In the genomic region with DNA sequence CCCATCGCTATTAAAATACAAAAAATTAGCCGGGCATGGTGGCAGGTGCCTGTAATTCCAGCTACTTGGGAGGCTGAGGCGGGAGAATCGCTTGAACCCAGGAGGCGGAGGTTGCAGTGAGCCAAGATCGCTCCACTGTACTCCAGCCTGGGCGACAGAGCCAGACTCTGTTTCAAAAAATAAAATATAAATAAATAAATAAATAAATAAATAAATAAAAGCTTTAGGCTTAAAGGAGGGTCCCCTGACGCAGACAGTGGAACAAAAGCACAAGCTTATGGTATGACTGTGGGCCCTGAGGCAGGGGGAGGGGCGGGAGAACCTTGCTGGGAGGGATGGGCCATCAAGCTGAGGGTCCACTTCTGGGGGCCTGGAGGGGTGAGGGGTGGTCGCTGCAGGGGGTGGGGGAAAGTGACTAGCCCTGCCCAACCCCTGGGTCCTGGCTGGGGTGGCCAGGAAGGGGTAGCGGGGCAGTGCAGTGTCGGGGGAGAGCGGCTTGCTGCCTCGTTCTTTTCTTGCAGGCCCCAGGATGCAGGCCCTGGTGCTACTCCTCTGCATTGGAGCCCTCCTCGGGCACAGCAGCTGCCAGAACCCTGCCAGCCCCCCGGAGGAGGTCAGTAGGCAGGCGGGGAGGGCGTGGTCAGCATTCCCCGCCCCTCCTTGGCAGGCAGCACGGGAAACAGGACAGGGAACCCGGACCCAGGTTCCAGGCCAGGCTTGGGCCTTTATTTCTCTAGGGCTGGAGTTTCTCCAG, we compare ENCODE assay signal across 23 cellular contexts. TPM values are rescaled to one million over a fixed set of nuclear protein-coding genes. Genes with fewer than 3 reads are reported as not detected.
A peak's percentile ranks its signal among the peaks of the same experiment; 100 is the strongest.
DNase-seq lines count a peak whose midpoint lies in the region; ATAC-seq, FAIRE-seq and TF ChIP-seq lines count a peak whose summit lies in the region.
"Had no signal": no experiment of that assay in that cellular context is flagged by ENCODE, and none has a peak within 500 bp of the region (broad histone marks: within the 10 kb centered on the region; RNA-seq: fewer than 3 reads in every experiment).

No MANE protein-coding gene starts in this region.

- no peak for TF ChIP-seq POLR2A in endothelial cell of umbilical vein (IDR thresholded peaks at IDR 0.05; ENCODE audit: low read depth, low read length)
- no peak for TF ChIP-seq POLR2A in right lobe of liver (IDR thresholded peaks at IDR 0.05)
- TF ChIP-seq POLR2A in testis (IDR thresholded peaks at IDR 0.05) = no peak

- dilution Hi-C loops in endothelial cell of umbilical vein (cut with MboI; ENCODE audit: extremely low pct_ligation_motif_present, low sequenced_read_pairs) = no loop called here

- peaks cover 4% of the 10 kb centered on the region for H3K4me1 ChIP-seq in endothelial cell of umbilical vein (ENCODE audit: control insufficient read depth, extremely low read depth, insufficient read depth, low read length)
- peaks cover 0 to 38% (median 15%) of the 10 kb centered on the region in 4 donors for H3K4me1 ChIP-seq in right lobe of liver
- H3K4me1 ChIP-seq in testis = peaks cover 44% of the 10 kb centered on the region

- WGBS in right lobe of liver (ENCODE audit: insufficient coverage, low coverage, low lambda C conversion rate, missing lambda C conversion rate) = 99% methylated on average over 9 of the region's 21 CpGs
- WGBS in testis, 2 donors = 69 to 82% methylated on average over 9 to 21 of the region's 21 CpGs

- H3K9me1 ChIP-seq in endothelial cell of umbilical vein (replicated peaks; ENCODE audit: control insufficient read depth, extremely low read depth, insufficient read depth, low read length) = no peaks in the 10 kb centered on the region

- peak; percentile 23 for DNase-seq in NCI-H2227 (lab: John Stamatoyannopoulos, UW; ENCODE audit: unreplicated experiment)
- DNase-seq in NCI-H2227 treated with DMSO at 0.1 percent for 48 hours (lab: John Stamatoyannopoulos, UW) = no peak
- no peak for DNase-seq in endothelial cell of umbilical vein (ENCODE audit: low read depth, low spot score)
- peak; percentile 60 to 79 (median 68) for DNase-seq in right lobe of liver
- DNase-seq in testis = peak; percentile 83
- no peak for DNase-seq in NCI-H1092 treated with DMSO at 0.1 percent for 48 hours (lab: John Stamatoyannopoulos, UW)
- DNase-seq in A172 (ENCODE audit: low spot score) = no peak
- no peak for DNase-seq in hepatic stellate cell (ENCODE audit: low spot score)
- DNase-seq: 8988T; activated CD4-positive, alpha-beta T cell treated with anti-CD3 and anti-CD28 coated beads for 36 hours; activated CD8-positive, alpha-beta memory T cell treated with anti-CD3 and anti-CD28 coated beads, Interleukin-2, amount 10 ng/mL, durations not matched to agents 7 days and 5 days; brain microvascular endothelial cell; C1 segment of cervical spinal cord; cortex of kidney; foreskin keratinocyte; GDM1; GOT3; NCI-H1694 treated with DMSO at 0.1 percent for 48 hours; NCI-H345; stimulated activated naive CD4-positive, alpha-beta T cell had no signal

- intact Hi-C loops in endothelial cell of umbilical vein (cut with micrococcal nuclease) (no loop called here), right lobe of liver (cut with DNase I) (no loop called here), testis (cut with DNase I; ENCODE audit: low total_unique reads) (loop anchor here (5.0 kb wide), 1 partner anchor 34 kb away; no protein-coding TSS in a partner anchor)

- H3K27me3 ChIP-seq in endothelial cell of umbilical vein (ENCODE audit: control insufficient read depth in 2 of 2, insufficient read depth in 2 of 2, low read length in 2 of 2) (no peaks in the 10 kb centered on the region), right lobe of liver (no peaks in the 10 kb centered on the region), testis (no peaks in the 10 kb centered on the region)
- H3K27me3 ChIP-seq: brain microvascular endothelial cell, foreskin keratinocyte, neural progenitor cell had no signal

- H4K20me1 ChIP-seq in endothelial cell of umbilical vein (replicated peaks; ENCODE audit: control insufficient read depth, extremely low read depth, insufficient read depth, low read length) = no peaks in the 10 kb centered on the region

- H3K36me3 ChIP-seq in endothelial cell of umbilical vein (ENCODE audit: control insufficient read depth in 2 of 2, extremely low read depth in 1 of 2, insufficient read depth in 2 of 2, low read length in 2 of 2) (no peaks in the 10 kb centered on the region), right lobe of liver (peaks cover 0 to 37% (median 15%) of the 10 kb centered on the region in 4 donors), testis (ENCODE audit: low read depth, missing control alignments) (no peaks in the 10 kb centered on the region)
- H3K36me3 ChIP-seq: brain microvascular endothelial cell, neural progenitor cell had no signal

- TF ChIP-seq CTCF in endothelial cell of umbilical vein (IDR thresholded peaks at IDR 0.05; ENCODE audit: extremely low read depth in 1 of 2, insufficient read depth in 1 of 2, low read depth in 1 of 2, low read length in 2 of 2) (no peak), right lobe of liver (IDR thresholded peaks at IDR 0.05) (no peak), testis (IDR thresholded peaks at IDR 0.05) (no peak)

- no peak overlapping the region for H3K9ac ChIP-seq in endothelial cell of umbilical vein (replicated peaks; ENCODE audit: extremely low read depth, insufficient read depth, low read length)
- H3K9ac ChIP-seq: neural progenitor cell had no signal

- H3K27ac ChIP-seq in endothelial cell of umbilical vein (ENCODE audit: insufficient read depth, low read depth, low read length) (no peak overlapping the region), right lobe of liver (no peak overlapping the region), testis (peak overlapping the region; percentile 60 to 93)
- H3K27ac ChIP-seq: brain microvascular endothelial cell, foreskin keratinocyte, neural progenitor cell had no signal

- H3K4me2 ChIP-seq in endothelial cell of umbilical vein (ENCODE audit: insufficient read depth, low read length) = no peak overlapping the region
- H3K4me2 ChIP-seq: neural progenitor cell had no signal

- POLR2A ChIA-PET in endothelial cell of umbilical vein (lab: Charles Lee) = interaction anchor here (0.6 to 1.5 kb wide), 3 partner anchors 50 to 79 kb away, joined by 4 to 7 read pairs (median 5); no protein-coding TSS in a partner anchor

- no TSS peak for BruUV-seq in endothelial cell of umbilical vein (replicated peaks; lab: Mats Ljungman, UMichigan)

- H3K4me3 ChIP-seq in endothelial cell of umbilical vein (replicated peaks in 1 of 3; ENCODE audit: insufficient read depth in 1 of 3, low read depth in 1 of 3, low read length in 3 of 3) (no peak overlapping the region), right lobe of liver (no peak overlapping the region), testis (no peak overlapping the region)
- H3K4me3 ChIP-seq: neural progenitor cell had no signal

- H3K9me3 ChIP-seq in endothelial cell of umbilical vein (replicated peaks; ENCODE audit: control insufficient read depth, insufficient read depth, low read length) = no peaks in the 10 kb centered on the region
- no peaks in the 10 kb centered on the region for H3K9me3 ChIP-seq in right lobe of liver
- H3K9me3 ChIP-seq in testis = no peaks in the 10 kb centered on the region

- CTCF ChIA-PET in endothelial cell of umbilical vein (lab: Charles Lee) = interaction anchor here (0.6 to 2.4 kb wide), 2 partner anchors 13 to 43 kb away, joined by 3 to 8 read pairs; no protein-coding TSS in a partner anchor

- no peak for FAIRE-seq in endothelial cell of umbilical vein (lab: Jason Lieb, UNC)
- FAIRE-seq: D721Med had no signal

- no peaks in the 10 kb centered on the region for H3K79me2 ChIP-seq in endothelial cell of umbilical vein (ENCODE audit: control insufficient read depth, insufficient read depth, low read length)

- H2AFZ ChIP-seq in endothelial cell of umbilical vein (ENCODE audit: low read depth, low read length) = peak overlapping the region; percentile 38
- H2AFZ ChIP-seq: neural progenitor cell had no signal

- peak in 1 of 4 donors; percentile 7 for ATAC-seq in right lobe of liver
- ATAC-seq: activated CD4-positive, alpha-beta T cell treated with anti-CD3 and anti-CD28 coated beads for 36 hours; activated CD8-positive, alpha-beta memory T cell treated with anti-CD3 and anti-CD28 coated beads, Interleukin-2, amount 10 ng/mL, durations not matched to agents 7 days and 5 days; foreskin keratinocyte had no signal

RNA-seq across cellular contexts. Expression of a gene that starts 4.7 kb away (rescaled TPM):
- not detected in 2 replicates for total RNA-seq in endothelial cell of umbilical vein
- not detected in 2 replicates for polyA plus RNA-seq in endothelial cell of umbilical vein
- not detected in 2 replicates for polyA plus RNA-seq in endothelial cell of umbilical vein (2011; cell fraction: cytosol; rRNA removed)
- polyA plus RNA-seq in endothelial cell of umbilical vein (2011; cell fraction: nucleus; rRNA removed) = not detected in 2 replicates
- 0.85 and 0.87 TPM in 2 replicates for polyA plus RNA-seq in endothelial cell of umbilical vein (2012)
- polyA minus RNA-seq in endothelial cell of umbilical vein = 1.6 and 3.4 TPM in 2 replicates
- polyA minus RNA-seq in endothelial cell of umbilical vein (2011; cell fraction: cytosol; rRNA and poly(A)+ RNA removed) = not detected
- not detected in 2 replicates for polyA minus RNA-seq in endothelial cell of umbilical vein (2011; cell fraction: nucleus; rRNA and poly(A)+ RNA removed)
- 1,000 to 10,000 TPM in 2 of 6 experiments, 100 to 1,000 TPM in 4; 621 to 1,110 (median 800) TPM for total RNA-seq in right lobe of liver
- 1,000 to 10,000 TPM; 1,211 to 2,317 TPM for total RNA-seq in testis
- 828 TPM for polyA plus RNA-seq in testis (ENCODE audit: insufficient read depth, low read depth, low replicate concordance)
- 11.0 and 13.4 TPM in 2 replicates for total RNA-seq in A172 (2014; rRNA removed; shearing (Covaris generic))
- total RNA-seq: M059J had no signal

RNA-seq across cellular contexts. Expression of a gene that starts 23.9 kb away (rescaled TPM):
- 0.30 TPM in 1 of 2 replicates, not detected in the other for total RNA-seq in endothelial cell of umbilical vein
- polyA plus RNA-seq in endothelial cell of umbilical vein = 0.03 and 0.14 TPM in 2 replicates
- 0.06 and 0.09 TPM in 2 replicates for polyA plus RNA-seq in endothelial cell of umbilical vein (2011; cell fraction: cytosol; rRNA removed)
- polyA plus RNA-seq in endothelial cell of umbilical vein (2011; cell fraction: nucleus; rRNA removed) = 0.11 and 0.21 TPM in 2 replicates
- 0.12 TPM in 1 of 2 replicates, not detected in the other for polyA plus RNA-seq in endothelial cell of umbilical vein (2012)
- polyA minus RNA-seq in endothelial cell of umbilical vein = 0.15 TPM in 1 of 2 replicates, not detected in the other
- 1.5 TPM for polyA minus RNA-seq in endothelial cell of umbilical vein (2011; cell fraction: cytosol; rRNA and poly(A)+ RNA removed)
- polyA minus RNA-seq in endothelial cell of umbilical vein (2011; cell fraction: nucleus; rRNA and poly(A)+ RNA removed) = not detected in 2 replicates
- 1,000 to 10,000 TPM; 1,040 to 1,391 (median 1,137) TPM for total RNA-seq in right lobe of liver
- 10 to 100 TPM; 31.7 to 41.9 TPM for total RNA-seq in testis
- 15.3 TPM for polyA plus RNA-seq in testis (ENCODE audit: insufficient read depth, low read depth, low replicate concordance)
- total RNA-seq in A172 (2014; rRNA removed; shearing (Covaris generic)) = 0.64 and 1.9 TPM in 2 replicates

RNA-seq across cellular contexts. Expression of a gene that starts 42.1 kb away (rescaled TPM):
- 16.5 and 17.3 TPM in 2 replicates for total RNA-seq in endothelial cell of umbilical vein
- 10.4 and 12.1 TPM in 2 replicates for polyA plus RNA-seq in endothelial cell of umbilical vein
- 5.0 and 7.6 TPM in 2 replicates for polyA plus RNA-seq in endothelial cell of umbilical vein (2011; cell fraction: cytosol; rRNA removed)
- 18.5 and 22.3 TPM in 2 replicates for polyA plus RNA-seq in endothelial cell of umbilical vein (2011; cell fraction: nucleus; rRNA removed)
- polyA plus RNA-seq in endothelial cell of umbilical vein (2012) = 10.1 and 11.7 TPM in 2 replicates
- 10.2 and 10.9 TPM in 2 replicates for polyA minus RNA-seq in endothelial cell of umbilical vein
- polyA minus RNA-seq in endothelial cell of umbilical vein (2011; cell fraction: cytosol; rRNA and poly(A)+ RNA removed) = 12.5 TPM
- 9.7 and 18.8 TPM in 2 replicates for polyA minus RNA-seq in endothelial cell of umbilical vein (2011; cell fraction: nucleus; rRNA and poly(A)+ RNA removed)
- total RNA-seq in right lobe of liver = 10 to 100 TPM; 23.0 to 27.2 (median 23.9) TPM
- 10 to 100 TPM; 58.4 to 71.4 TPM for total RNA-seq in testis
- polyA plus RNA-seq in testis (ENCODE audit: insufficient read depth, low read depth, low replicate concordance) = 16.9 TPM
- 22.2 and 25.5 TPM in 2 replicates for total RNA-seq in A172 (2014; rRNA removed; shearing (Covaris generic))

RNA-seq across cellular contexts. Expression of a gene that starts 56.4 kb away (rescaled TPM):
- 1.7 and 2.1 TPM in 2 replicates for total RNA-seq in endothelial cell of umbilical vein
- 0.72 TPM in 2 replicates for polyA plus RNA-seq in endothelial cell of umbilical vein
- polyA plus RNA-seq in endothelial cell of umbilical vein (2011; cell fraction: cytosol; rRNA removed) = 0.75 and 0.83 TPM in 2 replicates
- polyA plus RNA-seq in endothelial cell of umbilical vein (2011; cell fraction: nucleus; rRNA removed) = 0.70 and 0.83 TPM in 2 replicates
- 1.6 and 2.4 TPM in 2 replicates for polyA plus RNA-seq in endothelial cell of umbilical vein (2012)
- polyA minus RNA-seq in endothelial cell of umbilical vein = 0.98 and 1.0 TPM in 2 replicates
- polyA minus RNA-seq in endothelial cell of umbilical vein (2011; cell fraction: cytosol; rRNA and poly(A)+ RNA removed) = 1.6 TPM
- 0.24 and 0.38 TPM in 2 replicates for polyA minus RNA-seq in endothelial cell of umbilical vein (2011; cell fraction: nucleus; rRNA and poly(A)+ RNA removed)
- 10 to 100 TPM in 1 of 6 experiments, 1 to 10 TPM in 5; 2.5 to 17.7 (median 3.7) TPM for total RNA-seq in right lobe of liver
- total RNA-seq in testis = 1 to 10 TPM; 1.2 to 2.0 TPM
- 1.1 TPM for polyA plus RNA-seq in testis (ENCODE audit: insufficient read depth, low read depth, low replicate concordance)
- 0.45 and 0.50 TPM in 2 replicates for total RNA-seq in A172 (2014; rRNA removed; shearing (Covaris generic))

Comparison
In these comparisons a context has a peak if more than half of its experiments do, and no peak if none do; other contexts are left out.
1. DNase-seq: peak in NCI-H2227 (single experiment), right lobe of liver (3 of 3) and testis (single experiment); none in NCI-H2227 treated with DMSO at 0.1 percent for 48 hours (single experiment), endothelial cell of umbilical vein (single experiment), NCI-H1092 treated with DMSO at 0.1 percent for 48 hours (single experiment), A172 (single experiment) and hepatic stellate cell (single experiment).
2. H3K27ac ChIP-seq: peak in testis (2 of 2); none in endothelial cell of umbilical vein (single experiment) and right lobe of liver (0 of 3).
3. RNA of a gene that starts 4.7 kb away (total RNA-seq): 1,211 to 2,317 TPM in testis and 621 to 1,110 TPM in right lobe of liver; 11.0 to 13.4 TPM in A172 and not detected in endothelial cell of umbilical vein; every median in the first group is over 10 times any median in the second.
4. RNA of a gene that starts 23.9 kb away (total RNA-seq): 1,040 to 1,391 TPM in right lobe of liver; 31.7 to 41.9 TPM in testis, 0.64 to 1.9 TPM in A172 and 0.30 TPM in endothelial cell of umbilical vein; every median in the first group is over 10 times any median in the second.